11 cellular contexts compared by ENCODE assay signal in the genomic region with DNA sequence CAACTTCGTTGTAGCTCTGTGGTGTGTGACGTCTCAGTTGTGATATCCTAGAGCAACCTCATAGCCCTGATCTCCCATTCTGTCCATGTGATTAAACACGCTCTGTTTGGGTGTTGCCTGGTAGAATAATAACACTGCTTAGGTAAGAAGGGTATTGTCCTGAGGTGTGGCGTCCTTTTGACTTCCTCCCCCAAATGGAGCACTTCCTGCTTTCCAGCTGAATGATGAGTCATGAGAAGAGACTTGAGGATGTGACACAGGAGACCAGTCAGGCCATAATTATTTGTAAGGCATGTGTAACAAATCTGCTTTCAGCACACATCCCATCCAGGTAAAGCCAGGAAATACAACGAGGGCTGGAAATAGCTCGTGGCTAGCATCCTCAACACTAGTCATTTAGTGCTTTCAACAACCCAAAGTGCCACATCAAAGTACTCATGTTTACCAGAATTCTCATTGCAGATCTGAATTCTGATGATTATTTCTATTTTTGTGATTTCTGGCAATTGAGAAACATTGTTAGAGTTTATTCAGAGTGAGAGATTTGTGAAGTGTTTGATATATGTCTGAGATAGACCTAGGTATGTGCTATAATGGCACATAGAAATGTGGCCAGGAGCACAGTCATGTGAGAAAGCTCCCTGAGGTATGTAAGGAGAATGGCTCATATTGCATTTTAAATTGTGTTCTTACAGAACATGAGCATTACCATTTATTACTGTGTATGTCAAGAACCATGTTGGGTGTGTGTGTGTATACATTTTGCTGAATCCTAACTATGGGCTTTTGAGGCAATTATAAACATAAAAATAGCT.
DNase-seq lines count a peak whose midpoint lies in the region; FAIRE-seq and TF ChIP-seq lines count a peak whose summit lies in the region.
"Had no signal": no experiment of that assay in that cellular context is flagged by ENCODE, and none has a peak within 500 bp of the region (broad histone marks: within the 10 kb centered on the region; RNA-seq: fewer than 3 reads in every experiment).

No MANE protein-coding gene starts in this region.

- no peak overlapping the region for H3K27ac ChIP-seq in small intestine (ENCODE audit: low read depth in 1 of 2, low read length in 1 of 2)

- no peaks in the 10 kb centered on the region for H3K27me3 ChIP-seq in small intestine (ENCODE audit: control insufficient read depth in 2 of 2, insufficient read depth in 2 of 2, low read length in 2 of 2)

- TF ChIP-seq CTCF in fibroblast of mammary gland (conservative IDR thresholded peaks at IDR 0.05; ENCODE audit: control insufficient read depth, insufficient read depth, low read depth, low read length): no peak

- H3K36me3 ChIP-seq in small intestine (ENCODE audit: control insufficient read depth in 2 of 2, insufficient read depth in 2 of 2, low read length in 2 of 2): no peaks in the 10 kb centered on the region

- no peak for FAIRE-seq in small intestine (lab: Jason Lieb, UNC)
- FAIRE-seq: A204.1 had no signal

- H3K4me1 ChIP-seq in small intestine (ENCODE audit: control insufficient read depth in 2 of 2, insufficient read depth in 1 of 2, low read depth in 1 of 2, low read length in 1 of 2): no peaks in the 10 kb centered on the region

- H3K4me3 ChIP-seq in fibroblast of mammary gland (ENCODE audit: control insufficient read depth, low read depth, low read length) (no peak overlapping the region), small intestine (ENCODE audit: low read depth in 1 of 2, low read length in 2 of 2) (no peak overlapping the region)

- DNase-seq in NCI-H1417 (lab: John Stamatoyannopoulos, UW) (peak; percentile 5 to 37 (median 8)), NCI-H1417 treated with DMSO at 0.1 percent for 48 hours (lab: John Stamatoyannopoulos, UW) (no peak), OCI-M1 (lab: John Stamatoyannopoulos, UW) (peak; percentile 16), fibroblast of mammary gland (ENCODE audit: low read depth) (peak; percentile 65), small intestine (peak; percentile 59), DMS 273 treated with DMSO at 0.1 percent for 48 hours (lab: John Stamatoyannopoulos, UW) (no peak)
- no peak for DNase-seq in activated CD4-positive, CD25-positive, alpha-beta regulatory T cell treated with anti-CD3 and anti-CD28 coated beads, Interleukin-2, amount 50 U/mL, for 72 hours
- DNase-seq in activated CD4-positive, alpha-beta T cell treated with anti-CD3 and anti-CD28 coated beads, Interleukin-2, amount 50 U/mL, for 1 hour: no peak
- DNase-seq: activated T-cell treated with anti-CD3 and anti-CD28 coated beads, Interleukin-2, amount 50 U/mL, for 48 hours; NCI-H1930 had no signal

- no peaks in the 10 kb centered on the region for H3K9me3 ChIP-seq in small intestine (ENCODE audit: control insufficient read depth, low read depth)

- WGBS in small intestine, 3 donors: 44 to 56% (median 49%) methylated on average over 6 of the region's 6 CpGs

Comparison
In these comparisons a context has a peak if more than half of its experiments do, and no peak if none do; other contexts are left out.
1. DNase-seq: peak in NCI-H1417 (3 of 3), OCI-M1 (single experiment), fibroblast of mammary gland (single experiment) and small intestine (single experiment); none in NCI-H1417 treated with DMSO at 0.1 percent for 48 hours (single experiment), activated CD4-positive, CD25-positive, alpha-beta regulatory T cell treated with anti-CD3 and anti-CD28 coated beads, Interleukin-2, amount 50 U/mL, for 72 hours (single experiment), DMS 273 treated with DMSO at 0.1 percent for 48 hours (single experiment) and activated CD4-positive, alpha-beta T cell treated with anti-CD3 and anti-CD28 coated beads, Interleukin-2, amount 50 U/mL, for 1 hour (single experiment).